In the genomic region with DNA sequence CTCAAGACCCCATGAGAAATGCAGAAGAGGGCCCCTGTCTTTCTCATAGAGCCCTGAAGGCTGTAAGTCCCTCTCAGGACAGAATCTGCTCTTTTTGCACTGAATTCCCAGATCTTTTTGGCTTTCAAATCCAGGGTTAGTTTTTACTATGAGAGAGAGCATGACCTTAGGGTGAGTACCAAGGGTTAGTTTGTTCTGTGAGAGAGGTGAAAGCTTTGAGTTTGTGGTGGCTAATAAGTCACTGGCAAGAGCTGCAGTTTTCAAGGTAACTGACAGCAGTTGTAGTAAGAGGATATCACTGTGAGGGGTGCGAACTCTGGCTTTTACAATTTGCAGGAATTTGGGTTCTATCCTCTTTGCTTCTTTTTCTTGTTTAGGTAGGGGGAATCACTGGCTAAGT, we compare ENCODE assay signal across 32 cellular contexts.
"Had no signal": no experiment of that assay in that cellular context is flagged by ENCODE, and none has a peak within 500 bp of the region (broad histone marks: within the 10 kb centered on the region; RNA-seq: fewer than 3 reads in every experiment).

No MANE protein-coding gene starts in this region.

- H3K36me3 ChIP-seq: brain microvascular endothelial cell, MG63 had no signal

- H3K4me3 ChIP-seq: MG63, SK-N-MC had no signal

- H3K4me3 Mint-ChIP-seq: activated B cell treated with CpG ODN at 0.5 μM for 24 hours; activated CD8-positive, alpha-beta T cell treated with anti-CD3 and anti-CD28 coated beads for 36 hours; activated naive CD8-positive, alpha-beta T cell treated with anti-CD3 and anti-CD28 coated beads for 36 hours; activated T-cell treated with anti-CD3 and anti-CD28 coated beads, Interleukin-2, amount 50 U/mL, for 72 hours; activated T-helper 17 cell treated with anti-CD3 and anti-CD28 coated beads, Interleukin-2, amount 50 U/mL, for 72 hours; central memory CD8-positive, alpha-beta T cell had no signal

- H3K36me3 Mint-ChIP-seq: activated naive CD8-positive, alpha-beta T cell treated with anti-CD3 and anti-CD28 coated beads for 36 hours had no signal

- H3K27me3 Mint-ChIP-seq: activated B cell treated with CpG ODN at 0.5 μM for 24 hours; activated CD8-positive, alpha-beta T cell treated with anti-CD3 and anti-CD28 coated beads for 36 hours; activated naive CD8-positive, alpha-beta T cell treated with anti-CD3 and anti-CD28 coated beads for 36 hours; activated T-helper 17 cell treated with anti-CD3 and anti-CD28 coated beads, Interleukin-2, amount 50 U/mL, for 72 hours; central memory CD8-positive, alpha-beta T cell had no signal

- ATAC-seq: activated CD8-positive, alpha-beta T cell treated with anti-CD3 and anti-CD28 coated beads for 36 hours; activated T-cell treated with anti-CD3 and anti-CD28 coated beads, Interleukin-2, amount 50 U/mL, for 72 hours; activated T-helper 17 cell treated with anti-CD3 and anti-CD28 coated beads, Interleukin-2, amount 50 U/mL, for 72 hours had no signal

- H3K9me3 ChIP-seq: MG63 had no signal

- H3K4me1 Mint-ChIP-seq: activated B cell treated with CpG ODN at 0.5 μM for 24 hours; activated naive CD8-positive, alpha-beta T cell treated with anti-CD3 and anti-CD28 coated beads for 36 hours; activated T-helper 17 cell treated with anti-CD3 and anti-CD28 coated beads, Interleukin-2, amount 50 U/mL, for 72 hours; central memory CD8-positive, alpha-beta T cell had no signal

- H3K27ac Mint-ChIP-seq: activated B cell treated with CpG ODN at 0.5 μM for 24 hours; activated CD8-positive, alpha-beta T cell treated with anti-CD3 and anti-CD28 coated beads for 36 hours; activated naive CD8-positive, alpha-beta T cell treated with anti-CD3 and anti-CD28 coated beads for 36 hours; activated T-cell treated with anti-CD3 and anti-CD28 coated beads, Interleukin-2, amount 50 U/mL, for 72 hours; activated T-helper 17 cell treated with anti-CD3 and anti-CD28 coated beads, Interleukin-2, amount 50 U/mL, for 72 hours had no signal

- H3K27ac ChIP-seq: brain microvascular endothelial cell, SK-N-MC had no signal

- DNase-seq: activated B cell treated with CpG ODN at 0.5 μM for 24 hours; activated CD4-positive, alpha-beta T cell treated with anti-CD3 and anti-CD28 coated beads for 1 hour; activated CD4-positive, alpha-beta T cell treated with anti-CD3 and anti-CD28 coated beads for 48 hours; activated CD4-positive, alpha-beta T cell treated with anti-CD3 and anti-CD28 coated beads, Interleukin-2, amount 50 U/mL, for 4 hours; activated CD8-positive, alpha-beta T cell treated with anti-CD3 and anti-CD28 coated beads for 36 hours; activated effector memory CD4-positive, alpha-beta T cell treated with anti-CD3 and anti-CD28 coated beads, Interleukin-2, amount 50 U/mL, for 16 hours; activated naive CD4-positive, alpha-beta T cell; activated naive CD4-positive, alpha-beta T cell treated with anti-CD3 and anti-CD28 coated beads, Interleukin-2, amount 50 U/mL, for 16 hours; activated naive CD8-positive, alpha-beta T cell treated with anti-CD3 and anti-CD28 coated beads for 36 hours; activated T-cell treated with anti-CD3 and anti-CD28 coated beads, Interleukin-2, amount 50 U/mL, for 1 hour; activated T-cell treated with anti-CD3 and anti-CD28 coated beads, Interleukin-2, amount 50 U/mL, for 72 hours; amniotic stem cell; aorta; brain microvascular endothelial cell; Kasumi-1; KG1; MG63; NCI-H1048; NCI-H1105 treated with DMSO at 0.1 percent for 48 hours; NCI-H1436; NCI-H1694; NCI-H1930; NCI-H2081 treated with DMSO at 0.1 percent for 48 hours; NCI-H2171; NCI-H510A; NCI-H526; NCI-H748 treated with DMSO at 0.1 percent for 48 hours; OCI-M1; Right ventricle myocardium superior had no signal

- H3K27me3 ChIP-seq: brain microvascular endothelial cell, MG63 had no signal

- H3K9me3 Mint-ChIP-seq: activated naive CD8-positive, alpha-beta T cell treated with anti-CD3 and anti-CD28 coated beads for 36 hours had no signal
